8 cellular contexts compared by ENCODE assay signal in the genomic region with DNA sequence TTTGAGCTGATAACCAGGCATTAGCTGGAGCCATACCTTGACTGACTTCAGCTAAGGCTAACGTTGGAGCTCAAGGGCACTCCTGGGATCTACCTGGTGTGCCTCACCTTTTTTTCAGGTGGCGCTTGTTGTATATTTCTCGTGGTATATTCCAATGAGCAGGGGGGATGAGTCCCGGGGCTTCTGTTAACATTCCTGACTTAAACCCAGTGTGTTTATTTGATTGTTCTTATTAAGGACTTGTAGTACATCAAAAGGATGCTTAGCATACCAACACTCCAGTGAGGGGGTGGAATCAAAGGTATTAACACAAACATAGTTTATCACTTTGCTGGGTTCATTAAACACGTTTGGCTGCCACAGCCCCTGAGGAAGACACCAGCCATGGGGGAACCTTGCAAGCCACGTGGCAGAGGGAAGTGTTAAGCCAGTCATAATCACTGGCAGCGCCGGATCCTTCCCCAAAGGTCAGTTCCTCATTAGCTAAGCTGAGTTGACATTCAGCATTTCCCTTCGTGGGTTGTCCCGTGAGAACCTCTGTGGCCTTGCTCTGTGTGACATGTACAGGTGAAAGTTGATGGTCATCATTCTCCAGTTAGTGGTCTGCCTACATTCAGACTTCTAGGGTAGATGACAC.
DNase-seq lines count a peak whose midpoint lies in the region; ATAC-seq, FAIRE-seq and TF ChIP-seq lines count a peak whose summit lies in the region.

No MANE protein-coding gene starts in this region.

- H3K9me3 Mint-ChIP-seq in activated T-helper 2 cell treated with anti-CD3 and anti-CD28 coated beads, Interferon-gamma antibody, Interleukin-2, Interleukin-4, amounts not matched to agents 10 μg/mL and 5 μg/mL and 100 μg/mL, durations not matched to agents 14 hours and 24 hours and 36 hours, result no peaks in the 10 kb centered on the region
- H3K9me3 Mint-ChIP-seq in stimulated activated naive CD8-positive, alpha-beta T cell treated with anti-CD3 and anti-CD28 coated beads, Interleukin-15, amount 100 ng/mL, for 72 hours, result no peaks in the 10 kb centered on the region

- H3K27me3 Mint-ChIP-seq in activated T-helper 2 cell treated with anti-CD3 and anti-CD28 coated beads, Interferon-gamma antibody, Interleukin-2, Interleukin-4, amounts not matched to agents 10 μg/mL and 5 μg/mL and 100 μg/mL, durations not matched to agents 14 hours and 24 hours and 36 hours (ENCODE audit: low read depth), result no peaks in the 10 kb centered on the region
- H3K27me3 Mint-ChIP-seq in stimulated activated naive CD8-positive, alpha-beta T cell treated with anti-CD3 and anti-CD28 coated beads, Interleukin-15, amount 100 ng/mL, for 72 hours, result no peaks in the 10 kb centered on the region

- no peak for FAIRE-seq in kidney (lab: Jason Lieb, UNC)

- peak; percentile 56 for ATAC-seq in GM18858 (IDR thresholded peaks at IDR 0.05; ENCODE audit: unreplicated experiment)
- peak; percentile 58 for ATAC-seq in HG03432 (IDR thresholded peaks at IDR 0.05; ENCODE audit: unreplicated experiment)
- ATAC-seq in stimulated activated naive CD8-positive, alpha-beta T cell treated with anti-CD3 and anti-CD28 coated beads, Interleukin-15, amount 100 ng/mL, for 72 hours, result no peak
- no peak for ATAC-seq in HG02884 (IDR thresholded peaks at IDR 0.05; ENCODE audit: unreplicated experiment)

- H3K4me1 Mint-ChIP-seq in activated T-helper 2 cell treated with anti-CD3 and anti-CD28 coated beads, Interferon-gamma antibody, Interleukin-2, Interleukin-4, amounts not matched to agents 10 μg/mL and 5 μg/mL and 100 μg/mL, durations not matched to agents 14 hours and 24 hours and 36 hours (ENCODE audit: low read depth), result peaks cover 12% of the 10 kb centered on the region
- H3K4me1 Mint-ChIP-seq in stimulated activated naive CD8-positive, alpha-beta T cell treated with anti-CD3 and anti-CD28 coated beads, Interleukin-15, amount 100 ng/mL, for 72 hours, result peaks cover 50% of the 10 kb centered on the region

- peaks cover 0 to 15% of the 10 kb centered on the region in 2 donors for H3K36me3 ChIP-seq in kidney (ENCODE audit: control insufficient read depth in 1 of 2, insufficient read depth in 2 of 2, low read length in 2 of 2)

- no peak overlapping the region for H3K4me3 ChIP-seq in kidney (ENCODE audit: low read length in 2 of 2)

- peaks cover 34 to 41% of the 10 kb centered on the region in 2 donors for H3K4me1 ChIP-seq in kidney (ENCODE audit: control insufficient read depth in 1 of 2, insufficient read depth in 1 of 2, low read depth in 1 of 2, low read length in 2 of 2)

- peak overlapping the region; percentile 51 for H3K27ac Mint-ChIP-seq in activated T-helper 2 cell treated with anti-CD3 and anti-CD28 coated beads, Interferon-gamma antibody, Interleukin-2, Interleukin-4, amounts not matched to agents 10 μg/mL and 5 μg/mL and 100 μg/mL, durations not matched to agents 14 hours and 24 hours and 36 hours
- H3K27ac Mint-ChIP-seq in stimulated activated naive CD8-positive, alpha-beta T cell treated with anti-CD3 and anti-CD28 coated beads, Interleukin-15, amount 100 ng/mL, for 72 hours, result peak overlapping the region; percentile 27 to 42

- peaks cover 55% of the 10 kb centered on the region for H3K36me3 Mint-ChIP-seq in activated T-helper 2 cell treated with anti-CD3 and anti-CD28 coated beads, Interferon-gamma antibody, Interleukin-2, Interleukin-4, amounts not matched to agents 10 μg/mL and 5 μg/mL and 100 μg/mL, durations not matched to agents 14 hours and 24 hours and 36 hours (ENCODE audit: low read depth)

- no peak for DNase-seq in activated T-helper 2 cell treated with anti-CD3 and anti-CD28 coated beads, Interferon-gamma antibody, Interleukin-2, Interleukin-4, amounts not matched to agents 10 μg/mL and 5 μg/mL and 100 μg/mL, durations not matched to agents 14 hours and 24 hours and 36 hours (ENCODE audit: low spot score)
- no peak for DNase-seq in kidney
- DNase-seq in stimulated activated naive CD8-positive, alpha-beta T cell treated with anti-CD3 and anti-CD28 coated beads, Interleukin-15, amount 100 ng/mL, for 72 hours, result no peak
- no peak for DNase-seq in DMS153 (lab: John Stamatoyannopoulos, UW)
- DNase-seq in RKO (ENCODE audit: low spot score), result no peak

- no peak overlapping the region for H3K4me3 Mint-ChIP-seq in activated T-helper 2 cell treated with anti-CD3 and anti-CD28 coated beads, Interferon-gamma antibody, Interleukin-2, Interleukin-4, amounts not matched to agents 10 μg/mL and 5 μg/mL and 100 μg/mL, durations not matched to agents 14 hours and 24 hours and 36 hours (ENCODE audit: low read depth)
- H3K4me3 Mint-ChIP-seq in stimulated activated naive CD8-positive, alpha-beta T cell treated with anti-CD3 and anti-CD28 coated beads, Interleukin-15, amount 100 ng/mL, for 72 hours, result no peak overlapping the region

- H3K9me3 ChIP-seq in kidney (ENCODE audit: control insufficient read depth in 1 of 2, low read length in 2 of 2), result no peaks in the 10 kb centered on the region

- intact Hi-C loops in activated T-helper 2 cell treated with anti-CD3 and anti-CD28 coated beads, Interferon-gamma antibody, Interleukin-2, Interleukin-4, amounts not matched to agents 10 μg/mL and 5 μg/mL and 100 μg/mL, durations not matched to agents 14 hours and 24 hours and 36 hours (cut with micrococcal nuclease), result no loop called here
- intact Hi-C loops in kidney (cut with DNase I), result no loop called here

- peak overlapping the region in 1 of 2 donors; percentile 70 for H3K9ac ChIP-seq in kidney (ENCODE audit: low read length in 2 of 2)

- H3K27ac ChIP-seq in kidney (ENCODE audit: low read depth in 2 of 2, low read length in 2 of 2), result peak overlapping the region; percentile 61 to 89

- no peak for TF ChIP-seq CTCF in kidney (IDR thresholded peaks at IDR 0.05; ENCODE audit: borderline replicate concordance, extremely low read depth, insufficient read depth)

Comparison
In these comparisons a context has a peak if more than half of its experiments do, and no peak if none do; other contexts are left out.
1. ATAC-seq: peak in GM18858 (single experiment) and HG03432 (single experiment); none in stimulated activated naive CD8-positive, alpha-beta T cell treated with anti-CD3 and anti-CD28 coated beads, Interleukin-15, amount 100 ng/mL, for 72 hours (single experiment) and HG02884 (single experiment).